Comparison of ENCODE assay signal across 1 cellular context in the genomic region with DNA sequence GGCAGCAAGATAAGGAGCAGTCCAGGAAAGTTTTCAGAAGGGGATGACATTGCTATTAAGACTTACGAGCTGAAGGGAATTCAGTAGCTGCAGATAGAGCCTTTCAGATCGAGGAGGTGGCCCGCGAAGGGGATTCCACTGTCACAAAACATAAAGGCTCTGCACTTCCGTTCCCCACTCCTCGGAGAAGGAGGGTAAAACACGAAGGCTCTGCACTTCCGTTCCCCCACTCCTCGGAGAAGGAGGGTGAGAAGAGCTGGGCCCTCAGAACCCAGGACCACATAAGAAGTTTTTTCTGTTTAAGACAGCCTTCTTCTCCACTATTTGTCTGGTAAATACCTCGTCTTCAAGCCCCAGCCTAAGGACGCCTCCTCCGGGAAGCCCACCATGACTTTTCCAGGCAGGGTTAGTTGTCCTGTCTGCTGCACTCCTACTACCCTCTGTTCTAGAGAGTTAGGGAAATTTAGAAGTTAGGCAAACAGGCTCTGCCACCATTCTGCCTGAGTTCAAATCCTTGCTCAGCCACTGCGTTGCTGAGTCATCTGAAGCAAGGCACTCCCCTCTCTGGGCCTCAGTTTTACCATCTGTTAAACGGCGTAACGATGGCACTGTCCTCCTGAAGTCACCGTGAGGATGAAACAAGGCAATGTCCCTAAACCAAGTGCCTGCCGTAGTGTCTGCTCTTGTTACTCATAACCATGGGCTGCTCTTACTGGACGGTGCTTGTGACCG.
TF ChIP-seq lines count a peak whose summit lies in the region.

No MANE protein-coding gene starts in this region.

TF ChIP-seq in HepG2, 621 proteins besides CTCF, POLR2A, EP300 and RAD21 (continued from another document):
- peak; percentile 55 for TF ChIP-seq ZFP36 (IDR thresholded peaks at IDR 0.05; ENCODE audit: borderline replicate concordance, low read depth, low read length, partially characterized antibody)
